1 cellular context compared by ENCODE assay signal in the genomic region with DNA sequence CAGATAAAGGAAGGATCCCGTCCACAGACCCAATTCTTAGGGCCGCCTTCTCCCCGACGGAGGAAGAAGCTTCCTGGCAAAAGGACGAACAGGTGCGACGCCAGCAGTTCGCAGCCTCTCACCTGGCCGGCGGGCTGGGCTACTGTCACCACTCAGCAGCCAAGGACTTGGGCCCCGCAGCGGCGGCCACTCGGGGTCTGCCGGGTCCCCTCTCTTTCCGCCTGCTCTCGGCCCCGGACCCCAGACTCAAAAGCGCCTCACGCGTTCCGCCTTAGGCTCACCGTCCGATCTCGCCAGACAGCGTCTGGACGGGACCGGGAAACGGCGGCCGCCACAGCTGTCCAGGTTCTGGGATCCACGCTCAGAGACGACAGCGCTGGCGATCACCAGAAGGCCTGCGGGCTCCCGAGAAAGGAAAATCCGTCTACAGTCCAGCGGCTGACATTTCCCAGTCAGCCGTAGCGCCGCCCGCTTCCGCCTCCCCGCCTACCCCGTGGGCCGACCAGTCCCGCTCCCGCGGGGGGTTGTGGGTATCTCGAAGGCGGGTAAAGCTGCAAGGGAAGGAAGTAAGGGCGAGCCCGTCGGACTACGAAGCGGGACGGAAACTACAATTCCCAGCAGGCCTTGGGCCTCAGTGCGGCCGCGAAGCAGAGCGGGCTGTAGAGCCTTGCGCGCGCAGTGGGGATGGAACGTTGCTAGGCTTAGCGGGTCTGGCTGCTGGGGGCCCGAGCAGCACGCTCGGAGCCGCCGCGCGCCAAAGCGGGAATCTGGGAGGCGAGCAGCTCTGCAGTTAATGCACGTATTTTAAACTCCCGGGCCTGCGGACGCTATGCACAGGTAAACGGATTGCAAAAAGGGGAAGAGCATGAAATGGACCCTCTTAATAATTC.
TF ChIP-seq lines count a peak whose summit lies in the region.

A gene (minus strand): TSS at position 454 of the 890 bp plus-strand sequence. CDS start 8,538 bp downstream, outside the sequence.
A gene (plus strand): TSS at position 678 of the 890 bp plus-strand sequence. CDS start 152 bp downstream, at position 830.

TF ChIP-seq in WTC11, 78 proteins besides CTCF, POLR2A, EP300 and RAD21 (continued from another document):
- TF ChIP-seq, protein P1, sequence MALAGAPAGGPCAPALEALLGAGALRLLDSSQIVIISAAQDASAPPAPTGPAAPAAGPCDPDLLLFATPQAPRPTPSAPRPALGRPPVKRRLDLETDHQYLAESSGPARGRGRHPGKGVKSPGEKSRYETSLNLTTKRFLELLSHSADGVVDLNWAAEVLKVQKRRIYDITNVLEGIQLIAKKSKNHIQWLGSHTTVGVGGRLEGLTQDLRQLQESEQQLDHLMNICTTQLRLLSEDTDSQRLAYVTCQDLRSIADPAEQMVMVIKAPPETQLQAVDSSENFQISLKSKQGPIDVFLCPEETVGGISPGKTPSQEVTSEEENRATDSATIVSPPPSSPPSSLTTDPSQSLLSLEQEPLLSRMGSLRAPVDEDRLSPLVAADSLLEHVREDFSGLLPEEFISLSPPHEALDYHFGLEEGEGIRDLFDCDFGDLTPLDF (CRISPR knock-in tag; IDR thresholded peaks at IDR 0.05), result no peak
- TF ChIP-seq, protein P2, sequence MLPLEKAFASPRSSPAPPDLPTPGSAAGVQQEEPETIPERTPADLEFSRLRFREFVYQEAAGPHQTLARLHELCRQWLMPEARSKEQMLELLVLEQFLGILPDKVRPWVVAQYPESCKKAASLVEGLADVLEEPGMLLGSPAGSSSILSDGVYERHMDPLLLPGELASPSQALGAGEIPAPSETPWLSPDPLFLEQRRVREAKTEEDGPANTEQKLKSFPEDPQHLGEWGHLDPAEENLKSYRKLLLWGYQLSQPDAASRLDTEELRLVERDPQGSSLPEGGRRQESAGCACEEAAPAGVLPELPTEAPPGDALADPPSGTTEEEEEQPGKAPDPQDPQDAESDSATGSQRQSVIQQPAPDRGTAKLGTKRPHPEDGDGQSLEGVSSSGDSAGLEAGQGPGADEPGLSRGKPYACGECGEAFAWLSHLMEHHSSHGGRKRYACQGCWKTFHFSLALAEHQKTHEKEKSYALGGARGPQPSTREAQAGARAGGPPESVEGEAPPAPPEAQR (CRISPR knock-in tag; IDR thresholded peaks at IDR 0.05), result no peak
- TF ChIP-seq, protein P3, sequence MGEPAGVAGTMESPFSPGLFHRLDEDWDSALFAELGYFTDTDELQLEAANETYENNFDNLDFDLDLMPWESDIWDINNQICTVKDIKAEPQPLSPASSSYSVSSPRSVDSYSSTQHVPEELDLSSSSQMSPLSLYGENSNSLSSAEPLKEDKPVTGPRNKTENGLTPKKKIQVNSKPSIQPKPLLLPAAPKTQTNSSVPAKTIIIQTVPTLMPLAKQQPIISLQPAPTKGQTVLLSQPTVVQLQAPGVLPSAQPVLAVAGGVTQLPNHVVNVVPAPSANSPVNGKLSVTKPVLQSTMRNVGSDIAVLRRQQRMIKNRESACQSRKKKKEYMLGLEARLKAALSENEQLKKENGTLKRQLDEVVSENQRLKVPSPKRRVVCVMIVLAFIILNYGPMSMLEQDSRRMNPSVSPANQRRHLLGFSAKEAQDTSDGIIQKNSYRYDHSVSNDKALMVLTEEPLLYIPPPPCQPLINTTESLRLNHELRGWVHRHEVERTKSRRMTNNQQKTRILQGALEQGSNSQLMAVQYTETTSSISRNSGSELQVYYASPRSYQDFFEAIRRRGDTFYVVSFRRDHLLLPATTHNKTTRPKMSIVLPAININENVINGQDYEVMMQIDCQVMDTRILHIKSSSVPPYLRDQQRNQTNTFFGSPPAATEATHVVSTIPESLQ (CRISPR knock-in tag; IDR thresholded peaks at IDR 0.05), result no peak
- TF ChIP-seq, protein P4, sequence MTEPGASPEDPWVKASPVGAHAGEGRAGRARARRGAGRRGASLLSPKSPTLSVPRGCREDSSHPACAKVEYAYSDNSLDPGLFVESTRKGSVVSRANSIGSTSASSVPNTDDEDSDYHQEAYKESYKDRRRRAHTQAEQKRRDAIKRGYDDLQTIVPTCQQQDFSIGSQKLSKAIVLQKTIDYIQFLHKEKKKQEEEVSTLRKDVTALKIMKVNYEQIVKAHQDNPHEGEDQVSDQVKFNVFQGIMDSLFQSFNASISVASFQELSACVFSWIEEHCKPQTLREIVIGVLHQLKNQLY (CRISPR knock-in tag; IDR thresholded peaks at IDR 0.05), result no peak
- peak; percentile 53; the same call in 1 of the 2 replicates for TF ChIP-seq CREM (CRISPR knock-in tag; IDR thresholded peaks at IDR 0.05)
- TF ChIP-seq, protein P5, sequence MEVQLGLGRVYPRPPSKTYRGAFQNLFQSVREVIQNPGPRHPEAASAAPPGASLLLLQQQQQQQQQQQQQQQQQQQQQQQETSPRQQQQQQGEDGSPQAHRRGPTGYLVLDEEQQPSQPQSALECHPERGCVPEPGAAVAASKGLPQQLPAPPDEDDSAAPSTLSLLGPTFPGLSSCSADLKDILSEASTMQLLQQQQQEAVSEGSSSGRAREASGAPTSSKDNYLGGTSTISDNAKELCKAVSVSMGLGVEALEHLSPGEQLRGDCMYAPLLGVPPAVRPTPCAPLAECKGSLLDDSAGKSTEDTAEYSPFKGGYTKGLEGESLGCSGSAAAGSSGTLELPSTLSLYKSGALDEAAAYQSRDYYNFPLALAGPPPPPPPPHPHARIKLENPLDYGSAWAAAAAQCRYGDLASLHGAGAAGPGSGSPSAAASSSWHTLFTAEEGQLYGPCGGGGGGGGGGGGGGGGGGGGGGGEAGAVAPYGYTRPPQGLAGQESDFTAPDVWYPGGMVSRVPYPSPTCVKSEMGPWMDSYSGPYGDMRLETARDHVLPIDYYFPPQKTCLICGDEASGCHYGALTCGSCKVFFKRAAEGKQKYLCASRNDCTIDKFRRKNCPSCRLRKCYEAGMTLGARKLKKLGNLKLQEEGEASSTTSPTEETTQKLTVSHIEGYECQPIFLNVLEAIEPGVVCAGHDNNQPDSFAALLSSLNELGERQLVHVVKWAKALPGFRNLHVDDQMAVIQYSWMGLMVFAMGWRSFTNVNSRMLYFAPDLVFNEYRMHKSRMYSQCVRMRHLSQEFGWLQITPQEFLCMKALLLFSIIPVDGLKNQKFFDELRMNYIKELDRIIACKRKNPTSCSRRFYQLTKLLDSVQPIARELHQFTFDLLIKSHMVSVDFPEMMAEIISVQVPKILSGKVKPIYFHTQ (CRISPR knock-in tag; IDR thresholded peaks at IDR 0.05), result no peak
- TF ChIP-seq IRF2 (CRISPR knock-in tag; IDR thresholded peaks at IDR 0.05; ENCODE audit: borderline replicate concordance, low read depth), result no peak
- TF ChIP-seq, protein P6, sequence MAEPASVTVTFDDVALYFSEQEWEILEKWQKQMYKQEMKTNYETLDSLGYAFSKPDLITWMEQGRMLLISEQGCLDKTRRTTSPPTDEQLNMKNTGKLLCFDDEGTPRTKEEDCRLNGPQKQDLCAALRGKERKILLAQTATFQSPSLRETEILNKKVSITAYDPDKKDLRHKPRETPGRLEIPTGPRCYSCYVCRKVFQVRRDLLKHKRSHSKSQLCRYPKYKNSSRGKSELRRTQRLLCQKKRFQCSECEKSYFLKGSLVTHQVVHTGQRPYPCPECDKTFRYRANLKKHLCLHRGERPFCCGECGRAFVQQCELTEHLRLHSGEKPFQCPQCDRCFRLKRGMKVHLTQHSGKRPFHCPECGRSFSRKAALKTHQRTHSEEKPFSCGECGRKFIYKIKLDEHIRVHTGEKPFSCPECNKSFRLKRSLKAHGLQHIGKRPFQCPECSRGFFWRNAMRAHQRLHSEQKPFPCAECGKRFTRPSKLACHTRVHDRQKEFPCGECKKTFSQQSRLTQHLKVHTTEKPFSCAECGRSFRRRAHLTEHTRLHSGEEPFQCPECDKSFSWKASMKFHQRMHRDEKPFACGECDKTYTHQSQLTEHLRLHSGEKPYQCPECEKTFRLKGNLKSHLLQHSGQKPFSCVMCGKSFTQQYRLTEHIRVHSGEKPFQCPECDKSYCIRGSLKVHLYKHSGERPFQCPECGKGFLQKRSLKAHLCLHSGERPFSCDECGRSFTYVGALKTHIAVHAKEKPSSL (CRISPR knock-in tag; conservative IDR thresholded peaks at IDR 0.05), result no peak
- TF ChIP-seq, protein P7, sequence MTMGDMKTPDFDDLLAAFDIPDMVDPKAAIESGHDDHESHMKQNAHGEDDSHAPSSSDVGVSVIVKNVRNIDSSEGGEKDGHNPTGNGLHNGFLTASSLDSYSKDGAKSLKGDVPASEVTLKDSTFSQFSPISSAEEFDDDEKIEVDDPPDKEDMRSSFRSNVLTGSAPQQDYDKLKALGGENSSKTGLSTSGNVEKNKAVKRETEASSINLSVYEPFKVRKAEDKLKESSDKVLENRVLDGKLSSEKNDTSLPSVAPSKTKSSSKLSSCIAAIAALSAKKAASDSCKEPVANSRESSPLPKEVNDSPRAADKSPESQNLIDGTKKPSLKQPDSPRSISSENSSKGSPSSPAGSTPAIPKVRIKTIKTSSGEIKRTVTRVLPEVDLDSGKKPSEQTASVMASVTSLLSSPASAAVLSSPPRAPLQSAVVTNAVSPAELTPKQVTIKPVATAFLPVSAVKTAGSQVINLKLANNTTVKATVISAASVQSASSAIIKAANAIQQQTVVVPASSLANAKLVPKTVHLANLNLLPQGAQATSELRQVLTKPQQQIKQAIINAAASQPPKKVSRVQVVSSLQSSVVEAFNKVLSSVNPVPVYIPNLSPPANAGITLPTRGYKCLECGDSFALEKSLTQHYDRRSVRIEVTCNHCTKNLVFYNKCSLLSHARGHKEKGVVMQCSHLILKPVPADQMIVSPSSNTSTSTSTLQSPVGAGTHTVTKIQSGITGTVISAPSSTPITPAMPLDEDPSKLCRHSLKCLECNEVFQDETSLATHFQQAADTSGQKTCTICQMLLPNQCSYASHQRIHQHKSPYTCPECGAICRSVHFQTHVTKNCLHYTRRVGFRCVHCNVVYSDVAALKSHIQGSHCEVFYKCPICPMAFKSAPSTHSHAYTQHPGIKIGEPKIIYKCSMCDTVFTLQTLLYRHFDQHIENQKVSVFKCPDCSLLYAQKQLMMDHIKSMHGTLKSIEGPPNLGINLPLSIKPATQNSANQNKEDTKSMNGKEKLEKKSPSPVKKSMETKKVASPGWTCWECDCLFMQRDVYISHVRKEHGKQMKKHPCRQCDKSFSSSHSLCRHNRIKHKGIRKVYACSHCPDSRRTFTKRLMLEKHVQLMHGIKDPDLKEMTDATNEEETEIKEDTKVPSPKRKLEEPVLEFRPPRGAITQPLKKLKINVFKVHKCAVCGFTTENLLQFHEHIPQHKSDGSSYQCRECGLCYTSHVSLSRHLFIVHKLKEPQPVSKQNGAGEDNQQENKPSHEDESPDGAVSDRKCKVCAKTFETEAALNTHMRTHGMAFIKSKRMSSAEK (CRISPR knock-in tag; IDR thresholded peaks at IDR 0.05; ENCODE audit: borderline replicate concordance), result no peak
- no peak for TF ChIP-seq ZNF416 (CRISPR knock-in tag; IDR thresholded peaks at IDR 0.05)
- no peak for TF ChIP-seq TCF7 (CRISPR knock-in tag; IDR thresholded peaks at IDR 0.05; ENCODE audit: low read depth)
- TF ChIP-seq ZNF671 (CRISPR knock-in tag; IDR thresholded peaks at IDR 0.05), result no peak
- TF ChIP-seq NR3C1 (CRISPR knock-in tag; conservative IDR thresholded peaks at IDR 0.05; ENCODE audit: low read depth), result no peak
- no peak for TF ChIP-seq ZNF423 (CRISPR knock-in tag; IDR thresholded peaks at IDR 0.05)
- peak; percentile 53; the same call in 1 of the 2 replicates for TF ChIP-seq ETV6 (CRISPR knock-in tag; IDR thresholded peaks at IDR 0.05)
- no peak for TF ChIP-seq FOXJ3 (CRISPR knock-in tag; IDR thresholded peaks at IDR 0.05; ENCODE audit: borderline replicate concordance)
- TF ChIP-seq, protein P8, sequence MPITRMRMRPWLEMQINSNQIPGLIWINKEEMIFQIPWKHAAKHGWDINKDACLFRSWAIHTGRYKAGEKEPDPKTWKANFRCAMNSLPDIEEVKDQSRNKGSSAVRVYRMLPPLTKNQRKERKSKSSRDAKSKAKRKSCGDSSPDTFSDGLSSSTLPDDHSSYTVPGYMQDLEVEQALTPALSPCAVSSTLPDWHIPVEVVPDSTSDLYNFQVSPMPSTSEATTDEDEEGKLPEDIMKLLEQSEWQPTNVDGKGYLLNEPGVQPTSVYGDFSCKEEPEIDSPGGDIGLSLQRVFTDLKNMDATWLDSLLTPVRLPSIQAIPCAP (CRISPR knock-in tag; IDR thresholded peaks at IDR 0.05), result no peak
- TF ChIP-seq RELA (CRISPR knock-in tag; IDR thresholded peaks at IDR 0.05; ENCODE audit: borderline replicate concordance), result no peak
- no peak for TF ChIP-seq OVOL2 (CRISPR knock-in tag; IDR thresholded peaks at IDR 0.05; ENCODE audit: borderline replicate concordance)
- no peak for TF ChIP-seq PRRX2 (CRISPR knock-in tag; IDR thresholded peaks at IDR 0.05)
- TF ChIP-seq, protein P9, sequence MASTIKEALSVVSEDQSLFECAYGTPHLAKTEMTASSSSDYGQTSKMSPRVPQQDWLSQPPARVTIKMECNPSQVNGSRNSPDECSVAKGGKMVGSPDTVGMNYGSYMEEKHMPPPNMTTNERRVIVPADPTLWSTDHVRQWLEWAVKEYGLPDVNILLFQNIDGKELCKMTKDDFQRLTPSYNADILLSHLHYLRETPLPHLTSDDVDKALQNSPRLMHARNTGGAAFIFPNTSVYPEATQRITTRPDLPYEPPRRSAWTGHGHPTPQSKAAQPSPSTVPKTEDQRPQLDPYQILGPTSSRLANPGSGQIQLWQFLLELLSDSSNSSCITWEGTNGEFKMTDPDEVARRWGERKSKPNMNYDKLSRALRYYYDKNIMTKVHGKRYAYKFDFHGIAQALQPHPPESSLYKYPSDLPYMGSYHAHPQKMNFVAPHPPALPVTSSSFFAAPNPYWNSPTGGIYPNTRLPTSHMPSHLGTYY (CRISPR knock-in tag; IDR thresholded peaks at IDR 0.05), result no peak
- no peak for TF ChIP-seq NR2C2 (CRISPR knock-in tag; IDR thresholded peaks at IDR 0.05)
- no peak for TF ChIP-seq JAZF1 (CRISPR knock-in tag; IDR thresholded peaks at IDR 0.05)
- no peak for TF ChIP-seq TEAD4 (CRISPR knock-in tag; IDR thresholded peaks at IDR 0.05)
- TF ChIP-seq ZNF219 (CRISPR knock-in tag; IDR thresholded peaks at IDR 0.05; ENCODE audit: borderline replicate concordance), result no peak
- TF ChIP-seq TEAD1 (CRISPR knock-in tag; IDR thresholded peaks at IDR 0.05), result peak; percentile 54
- TF ChIP-seq ESRRA (CRISPR knock-in tag; IDR thresholded peaks at IDR 0.05; ENCODE audit: borderline replicate concordance), result 0 out of 2 replicates have a peak, but pooled peaks have one; percentile 25
- TF ChIP-seq JUN (CRISPR knock-in tag; IDR thresholded peaks at IDR 0.05), result no peak
- no peak for TF ChIP-seq MXD4 (CRISPR knock-in tag; IDR thresholded peaks at IDR 0.05; ENCODE audit: borderline replicate concordance)
- no peak for TF ChIP-seq ZNF263 (CRISPR knock-in tag; IDR thresholded peaks at IDR 0.05; ENCODE audit: low read depth)
